In genomic region chr2:112767693-112768380, GRCh38 we compare ENCODE assay signal across 15 cellular contexts. TPM values are rescaled to one million over a fixed set of nuclear protein-coding genes. Genes with fewer than 3 reads are reported as not detected.
DNase-seq lines count a peak whose midpoint lies in the region; ATAC-seq and TF ChIP-seq lines count a peak whose summit lies in the region.
"Had no signal": no experiment of that assay in that cellular context is flagged by ENCODE, and none has a peak within 500 bp of the region (broad histone marks: within the 10 kb centered on the region; RNA-seq: fewer than 3 reads in every experiment).

No MANE protein-coding gene starts in this region.

- no peak overlapping the region for H3K4me3 Mint-ChIP-seq in activated CD4-positive, alpha-beta T cell treated with anti-CD3 and anti-CD28 coated beads for 36 hours
- H3K4me3 Mint-ChIP-seq: WTC11 had no signal

- H3K27ac ChIP-seq in RWPE2 (ENCODE audit: poor library complexity, severe bottlenecking) (peak overlapping the region; percentile 10), esophagus (ENCODE audit: low read depth in 2 of 2, low read length in 1 of 2) (peak overlapping the region; percentile 41 to 60), psoas muscle (no peak overlapping the region), esophagus muscularis mucosa (replicated peaks in 1 of 4) (peak overlapping the region in 1 of 4 donors; percentile 49)

- H3K4me1 ChIP-seq in RWPE2 (ENCODE audit: insufficient read depth, poor library complexity, severe bottlenecking) (peaks cover 20% of the 10 kb centered on the region), esophagus (ENCODE audit: control insufficient read depth in 2 of 2, insufficient read depth in 2 of 2, low read length in 1 of 2) (no peaks in the 10 kb centered on the region), psoas muscle (peaks cover 6% of the 10 kb centered on the region), esophagus muscularis mucosa (peaks cover 9 to 17% (median 16%) of the 10 kb centered on the region in 4 donors)

- H3K9me3 ChIP-seq in RWPE2 (ENCODE audit: severe bottlenecking) (no peaks in the 10 kb centered on the region), esophagus (ENCODE audit: control insufficient read depth in 2 of 2, insufficient read depth in 1 of 2, low read depth in 1 of 2, low read length in 1 of 2) (no peaks in the 10 kb centered on the region), psoas muscle (no peaks in the 10 kb centered on the region), esophagus muscularis mucosa (no peaks in the 10 kb centered on the region)

- ATAC-seq in activated CD4-positive, alpha-beta T cell treated with anti-CD3 and anti-CD28 coated beads for 36 hours = no peak
- ATAC-seq in RWPE2 (ENCODE audit: low read depth) = no peak
- no peak for ATAC-seq in psoas muscle
- ATAC-seq: WTC11 had no signal

- no peak for DNase-seq in activated CD4-positive, alpha-beta T cell treated with anti-CD3 and anti-CD28 coated beads for 36 hours
- no peak for DNase-seq in activated CD4-positive, alpha-beta T cell treated with anti-CD3 and anti-CD28 coated beads for 1 hour
- DNase-seq in RWPE2 (ENCODE audit: low spot score) (no peak), psoas muscle (no peak), HPDE6-E6E7 (ENCODE audit: extremely low spot score) (no peak), D341Med (ENCODE audit: low spot score) (no peak), esophagus muscularis mucosa (ENCODE audit: extremely low spot score) (no peak)
- DNase-seq: ACHN, amniotic stem cell, GF-D8, NCI-H1417 treated with DMSO at 0.1 percent for 48 hours had no signal

- no peak for TF ChIP-seq POLR2A in esophagus muscularis mucosa (IDR thresholded peaks at IDR 0.05; ENCODE audit: low read depth)

- peak overlapping the region; percentile 40 for H3K27ac Mint-ChIP-seq in activated CD4-positive, alpha-beta T cell treated with anti-CD3 and anti-CD28 coated beads for 36 hours
- H3K27ac Mint-ChIP-seq: WTC11 had no signal

- H3K27me3 ChIP-seq in RWPE2 (ENCODE audit: insufficient read depth, poor library complexity, severe bottlenecking) (no peaks in the 10 kb centered on the region), esophagus (ENCODE audit: control insufficient read depth in 1 of 2, insufficient read depth in 2 of 2, low read length in 2 of 2) (no peaks in the 10 kb centered on the region), psoas muscle (ENCODE audit: insufficient read depth in 3 of 3, low read length in 2 of 3) (no peaks in the 10 kb centered on the region), esophagus muscularis mucosa (no peaks in the 10 kb centered on the region)

- H3K9me3 Mint-ChIP-seq in activated CD4-positive, alpha-beta T cell treated with anti-CD3 and anti-CD28 coated beads for 36 hours (ENCODE audit: low read depth) = no peaks in the 10 kb centered on the region
- H3K9me3 Mint-ChIP-seq: WTC11 had no signal

- 49 to 55% methylated on average over 6 of the region's 6 CpGs for WGBS in esophagus, 2 donors
- WGBS in psoas muscle, 3 donors = 65 to 76% (median 66%) methylated on average over 6 of the region's 6 CpGs
- WGBS in esophagus muscularis mucosa = 65% methylated on average over 6 of the region's 6 CpGs

- H3K4me3 ChIP-seq in RWPE2 (ENCODE audit: severe bottlenecking) (no peak overlapping the region), esophagus (ENCODE audit: low read depth in 1 of 2, low read length in 2 of 2) (peak overlapping the region in 1 of 2 donors; percentile 31), psoas muscle (peak overlapping the region; percentile 1), esophagus muscularis mucosa (peak overlapping the region in 2 of 4 donors; percentile 1 to 14)

- no peaks in the 10 kb centered on the region for H3K27me3 Mint-ChIP-seq in activated CD4-positive, alpha-beta T cell treated with anti-CD3 and anti-CD28 coated beads for 36 hours

- peaks cover 24% of the 10 kb centered on the region for H3K4me1 Mint-ChIP-seq in activated CD4-positive, alpha-beta T cell treated with anti-CD3 and anti-CD28 coated beads for 36 hours

- H3K36me3 ChIP-seq in RWPE2 (ENCODE audit: low read depth) (no peaks in the 10 kb centered on the region), esophagus (ENCODE audit: control insufficient read depth in 2 of 2, insufficient read depth in 2 of 2, low read length in 1 of 2) (no peaks in the 10 kb centered on the region), psoas muscle (ENCODE audit: insufficient read depth in 1 of 2, low read depth in 1 of 2) (no peaks in the 10 kb centered on the region), esophagus muscularis mucosa (no peaks in the 10 kb centered on the region)

- POLR2A ChIA-PET in activated CD4-positive, alpha-beta T cell treated with anti-CD3 and anti-CD28 coated beads for 36 hours (lab: Charles Lee) = no interaction called here

- no peak for TF ChIP-seq EP300 in esophagus muscularis mucosa (IDR thresholded peaks at IDR 0.05)

- peaks cover 7% of the 10 kb centered on the region for H3K36me3 Mint-ChIP-seq in activated CD4-positive, alpha-beta T cell treated with anti-CD3 and anti-CD28 coated beads for 36 hours (ENCODE audit: low read depth)
- H3K36me3 Mint-ChIP-seq: WTC11 had no signal

- TF ChIP-seq CTCF in RWPE2 (IDR thresholded peaks at IDR 0.05; ENCODE audit: poor library complexity, severe bottlenecking) (no peak), psoas muscle (IDR thresholded peaks at IDR 0.05) (no peak), esophagus muscularis mucosa (IDR thresholded peaks at IDR 0.05) (no peak)

- intact Hi-C loops in activated CD4-positive, alpha-beta T cell treated with anti-CD3 and anti-CD28 coated beads for 36 hours (cut with DNase I, micrococcal nuclease) = loop anchor here in 1 of 2 experiments (10.0 kb wide), 1 partner anchor 583 kb away; no protein-coding TSS in a partner anchor
- intact Hi-C loops in psoas muscle (cut with DNase I) (no loop called here), esophagus muscularis mucosa (cut with DNase I) (no loop called here)

- CTCF ChIA-PET in activated CD4-positive, alpha-beta T cell treated with anti-CD3 and anti-CD28 coated beads for 36 hours (lab: Charles Lee) = interaction anchor here (0.7 to 0.8 kb wide), 2 partner anchors 28 to 41 kb away, joined by 3 read pairs; no protein-coding TSS in a partner anchor

RNA-seq across cellular contexts. Expression of gene CKAP2L, which starts 3.4 kb away (rescaled TPM):
- 10 to 100 TPM; 38.4 to 46.7 TPM for total RNA-seq in activated CD4-positive, alpha-beta T cell treated with anti-CD3 and anti-CD28 coated beads for 36 hours
- polyA plus RNA-seq in esophagus (1 to 10 TPM; 1.6 to 3.5 TPM), psoas muscle (under 1 TPM in 2 of 3 donors, not detected in 1; 0.05 to 0.13 TPM)
- total RNA-seq in psoas muscle (under 1 TPM in 2 of 4 donors, not detected in 2; 0.05 to 0.19 TPM), esophagus muscularis mucosa (1 to 10 TPM in 1 of 4 donors, under 1 TPM in 2, not detected in 1; 0.23 to 1.5 (median 0.91) TPM)

RNA-seq across cellular contexts. Expression of gene IL1A, which starts 16.5 kb away (rescaled TPM):
- total RNA-seq in activated CD4-positive, alpha-beta T cell treated with anti-CD3 and anti-CD28 coated beads for 36 hours = 1 to 10 TPM; 6.6 to 6.9 TPM
- 10 to 100 TPM; 17.4 to 30.0 TPM for polyA plus RNA-seq in esophagus
- total RNA-seq in psoas muscle = under 1 TPM in 1 of 4 donors, not detected in 3; 0.12 TPM
- under 1 TPM in 1 of 3 donors, not detected in 2; 0.08 TPM for polyA plus RNA-seq in psoas muscle
- total RNA-seq in esophagus muscularis mucosa = under 1 TPM in 1 of 4 donors, not detected in 3; 0.13 TPM
- total RNA-seq: OCI-LY7 had no signal

RNA-seq across cellular contexts. Expression of gene NT5DC4, which starts 47.0 kb away (rescaled TPM):
- not detected for total RNA-seq in activated CD4-positive, alpha-beta T cell treated with anti-CD3 and anti-CD28 coated beads for 36 hours
- polyA plus RNA-seq in esophagus (not detected), psoas muscle (not detected)
- total RNA-seq in psoas muscle (not detected), esophagus muscularis mucosa (not detected)
- total RNA-seq: OCI-LY7, renal cortical epithelial cell, WTC11 had no signal

Comparison
In these comparisons a context has a peak if more than half of its experiments do, and no peak if none do; other contexts are left out.
1. RNA of gene CKAP2L, which starts 3.4 kb away (total RNA-seq): 38.4 to 46.7 TPM in activated CD4-positive, alpha-beta T cell treated with anti-CD3 and anti-CD28 coated beads for 36 hours; 0.23 to 1.5 TPM in esophagus muscularis mucosa and 0.05 to 0.19 TPM in psoas muscle; every median in the first group is over 10 times any median in the second.
2. RNA of gene IL1A, which starts 16.5 kb away (total RNA-seq): 6.6 to 6.9 TPM in activated CD4-positive, alpha-beta T cell treated with anti-CD3 and anti-CD28 coated beads for 36 hours; 0.12 TPM in psoas muscle and 0.13 TPM in esophagus muscularis mucosa; every median in the first group is over 4 times any median in the second.